In genomic region chr12:44000309-44000952, GRCh38 we compare ENCODE assay signal across 8 cellular contexts.
DNase-seq lines count a peak whose midpoint lies in the region; ATAC-seq and TF ChIP-seq lines count a peak whose summit lies in the region.

No MANE protein-coding gene starts in this region.

- no peak overlapping the region for H3K4me3 ChIP-seq in WERI-Rb-1 (ENCODE audit: low read depth, low read length)

- peaks cover 6 to 33% of the 10 kb centered on the region in 2 donors for H3K36me3 Mint-ChIP-seq in stimulated activated naive B cell treated with anti-CD40 and anti-IgM and Interleukin-4, amounts not matched to agents 10 μg/mL and 1 μg/mL and 100 μg/mL, for 72 hours

- ATAC-seq in GM18858 (IDR thresholded peaks at IDR 0.05; ENCODE audit: unreplicated experiment) (peak; percentile 97), HG02884 (IDR thresholded peaks at IDR 0.05; ENCODE audit: unreplicated experiment) (peak; percentile 96)
- ATAC-seq in stimulated activated naive B cell treated with anti-CD40 and anti-IgM and Interleukin-4, amounts not matched to agents 10 μg/mL and 1 μg/mL and 100 μg/mL, for 72 hours (replicated peaks) = peak; percentile 84 to 91

- no peaks in the 10 kb centered on the region for H3K36me3 ChIP-seq in WERI-Rb-1

- H3K27me3 ChIP-seq in WERI-Rb-1 (ENCODE audit: insufficient read depth, low read depth, severe bottlenecking) = no peaks in the 10 kb centered on the region

- H3K4me1 Mint-ChIP-seq in stimulated activated naive B cell treated with anti-CD40 and anti-IgM and Interleukin-4, amounts not matched to agents 10 μg/mL and 1 μg/mL and 100 μg/mL, for 72 hours = no peaks in the 10 kb centered on the region

- no peak overlapping the region for H3K4me3 Mint-ChIP-seq in stimulated activated naive B cell treated with anti-CD40 and anti-IgM and Interleukin-4, amounts not matched to agents 10 μg/mL and 1 μg/mL and 100 μg/mL, for 72 hours

- peak; percentile 45 for DNase-seq in COR-L47 (lab: John Stamatoyannopoulos, UW)
- DNase-seq in NCI-H1092 (lab: John Stamatoyannopoulos, UW) = peak; percentile 84
- DNase-seq in WERI-Rb-1 = peak; percentile 65
- peak; percentile 51 for DNase-seq in germinal center (ENCODE audit: low spot score)
- peak; percentile 9 for DNase-seq in stimulated activated naive B cell treated with anti-CD40 and anti-IgM and Interleukin-4, amounts not matched to agents 10 μg/mL and 1 μg/mL and 100 μg/mL, for 72 hours
- no peak for DNase-seq in NCI-H1048 (lab: John Stamatoyannopoulos, UW)

- TF ChIP-seq CTCF in WERI-Rb-1 (IDR thresholded peaks at IDR 0.05; ENCODE audit: low read depth, low read length) = peak; percentile 80

- H3K27ac ChIP-seq in WERI-Rb-1 = no peak overlapping the region

- H3K27me3 Mint-ChIP-seq in stimulated activated naive B cell treated with anti-CD40 and anti-IgM and Interleukin-4, amounts not matched to agents 10 μg/mL and 1 μg/mL and 100 μg/mL, for 72 hours = no peaks in the 10 kb centered on the region

- no peaks in the 10 kb centered on the region for H3K9me3 ChIP-seq in WERI-Rb-1 (ENCODE audit: severe bottlenecking)

- H3K9me3 Mint-ChIP-seq in stimulated activated naive B cell treated with anti-CD40 and anti-IgM and Interleukin-4, amounts not matched to agents 10 μg/mL and 1 μg/mL and 100 μg/mL, for 72 hours = peaks cover 3% of the 10 kb centered on the region in 2 donors

- no peak overlapping the region for H3K27ac Mint-ChIP-seq in stimulated activated naive B cell treated with anti-CD40 and anti-IgM and Interleukin-4, amounts not matched to agents 10 μg/mL and 1 μg/mL and 100 μg/mL, for 72 hours
